In the genomic region with DNA sequence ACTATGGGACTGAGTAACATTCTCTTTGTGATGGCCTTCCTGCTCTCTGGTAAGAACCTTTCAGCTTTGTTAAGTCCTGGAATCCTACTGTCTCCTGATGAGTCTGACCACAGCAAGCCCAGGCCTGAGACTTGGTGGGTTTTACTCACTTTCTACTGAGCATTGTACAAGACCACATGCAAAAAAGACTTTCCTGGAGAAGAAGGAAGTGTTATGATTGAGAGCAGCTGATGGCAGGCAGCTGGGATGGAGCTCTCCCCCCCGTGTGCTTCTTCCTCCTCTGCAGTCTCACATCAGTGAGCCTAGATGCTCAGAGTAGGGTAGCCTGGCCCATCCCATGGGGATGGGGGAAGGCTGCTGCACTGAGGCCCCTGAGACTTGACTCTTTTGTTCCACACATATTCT, we compare ENCODE assay signal across 11 cellular contexts. TPM values are rescaled to one million over a fixed set of nuclear protein-coding genes. Genes with fewer than 3 reads are reported as not detected.
DNase-seq lines count a peak whose midpoint lies in the region; ATAC-seq and TF ChIP-seq lines count a peak whose summit lies in the region.
"Had no signal": no experiment of that assay in that cellular context is flagged by ENCODE, and none has a peak within 500 bp of the region (broad histone marks: within the 10 kb centered on the region; RNA-seq: fewer than 3 reads in every experiment).

No MANE protein-coding gene starts in this region.

- intact Hi-C loops in activated CD4-positive, alpha-beta T cell treated with anti-CD3 and anti-CD28 coated beads for 36 hours (cut with DNase I, micrococcal nuclease): loop anchor here (1.0 to 5.0 kb wide), 8 partner anchors 61 to 545 kb away; a partner anchor contains a TSS

- no peak overlapping the region for H3K4me3 ChIP-seq in neural progenitor cell
- H3K4me3 ChIP-seq: lung, upper lobe of left lung had no signal

- H3K4me2 ChIP-seq in neural progenitor cell: no peak overlapping the region

- H3K27ac Mint-ChIP-seq in activated CD4-positive, alpha-beta T cell treated with anti-CD3 and anti-CD28 coated beads for 36 hours: peak overlapping the region; percentile 79
- H3K27ac Mint-ChIP-seq in neural progenitor cell: peak overlapping the region; percentile 94

- TF ChIP-seq CTCF in neural progenitor cell (IDR thresholded peaks at IDR 0.05): no peak

- peaks cover 21% of the 10 kb centered on the region for H3K4me1 Mint-ChIP-seq in activated CD4-positive, alpha-beta T cell treated with anti-CD3 and anti-CD28 coated beads for 36 hours
- peaks cover 17% of the 10 kb centered on the region for H3K4me1 Mint-ChIP-seq in neural progenitor cell

- H3K9ac ChIP-seq in neural progenitor cell: no peak overlapping the region

- no peak overlapping the region for H3K27ac ChIP-seq in neural progenitor cell

- H3K9me3 ChIP-seq in neural progenitor cell (ENCODE audit: low read depth): no peaks in the 10 kb centered on the region
- H3K9me3 ChIP-seq: upper lobe of left lung had no signal

- H3K4me1 ChIP-seq in neural progenitor cell: no peaks in the 10 kb centered on the region
- H3K4me1 ChIP-seq: upper lobe of left lung had no signal

- no peaks in the 10 kb centered on the region for H3K27me3 ChIP-seq in neural progenitor cell
- H3K27me3 ChIP-seq: upper lobe of left lung had no signal

- no peaks in the 10 kb centered on the region for H3F3A ChIP-seq in neural progenitor cell (ENCODE audit: low read depth)

- H3K4me3 Mint-ChIP-seq in activated CD4-positive, alpha-beta T cell treated with anti-CD3 and anti-CD28 coated beads for 36 hours: no peak overlapping the region
- H3K4me3 Mint-ChIP-seq in neural progenitor cell: no peak overlapping the region

- DNase-seq in activated CD4-positive, alpha-beta T cell treated with anti-CD3 and anti-CD28 coated beads for 36 hours: no peak
- DNase-seq in activated CD4-positive, alpha-beta T cell treated with anti-CD3 and anti-CD28 coated beads, Interleukin-2, amount 50 U/mL, for 48 hours: no peak
- peak; percentile 70 for DNase-seq in MV-4-11 (lab: John Stamatoyannopoulos, UW)
- no peak for DNase-seq in neural progenitor cell (ENCODE audit: low spot score)
- no peak for DNase-seq in OCI-M2 (lab: John Stamatoyannopoulos, UW; ENCODE audit: unreplicated experiment)
- DNase-seq in NCI-H774 (lab: John Stamatoyannopoulos, UW): no peak
- DNase-seq in KG1 (lab: John Stamatoyannopoulos, UW): no peak
- DNase-seq: activated effector memory CD4-positive, alpha-beta T cell treated with anti-CD3 and anti-CD28 coated beads, Interleukin-2, amount 50 U/mL, for 16 hours had no signal

- H2AFZ ChIP-seq in neural progenitor cell (replicated peaks): peak overlapping the region; percentile 6

- ATAC-seq in activated CD4-positive, alpha-beta T cell treated with anti-CD3 and anti-CD28 coated beads for 36 hours: peak; percentile 21
- peak; percentile 56 for ATAC-seq in HG02642 (IDR thresholded peaks at IDR 0.05; ENCODE audit: poor library complexity, unreplicated experiment)

- H4K20me1 ChIP-seq in neural progenitor cell (ENCODE audit: low read depth): no peaks in the 10 kb centered on the region

- no peaks in the 10 kb centered on the region for H3K9me3 Mint-ChIP-seq in activated CD4-positive, alpha-beta T cell treated with anti-CD3 and anti-CD28 coated beads for 36 hours (ENCODE audit: low read depth)
- H3K9me3 Mint-ChIP-seq in neural progenitor cell: no peaks in the 10 kb centered on the region

- H3K36me3 Mint-ChIP-seq in activated CD4-positive, alpha-beta T cell treated with anti-CD3 and anti-CD28 coated beads for 36 hours (ENCODE audit: low read depth): no peaks in the 10 kb centered on the region
- H3K36me3 Mint-ChIP-seq in neural progenitor cell: no peaks in the 10 kb centered on the region

- no peaks in the 10 kb centered on the region for H3K79me2 ChIP-seq in neural progenitor cell (ENCODE audit: low read depth)

- CTCF ChIA-PET in activated CD4-positive, alpha-beta T cell treated with anti-CD3 and anti-CD28 coated beads for 36 hours (lab: Charles Lee): interaction anchor here (0.6 to 1.7 kb wide), 6 partner anchors 8 to 545 kb away, joined by 4 to 6 read pairs (median 4); no protein-coding TSS in a partner anchor

- H3K36me3 ChIP-seq in neural progenitor cell: no peaks in the 10 kb centered on the region
- H3K36me3 ChIP-seq: upper lobe of left lung had no signal

- POLR2A ChIA-PET in activated CD4-positive, alpha-beta T cell treated with anti-CD3 and anti-CD28 coated beads for 36 hours (lab: Charles Lee): no interaction called here

- no peaks in the 10 kb centered on the region for H3K27me3 Mint-ChIP-seq in activated CD4-positive, alpha-beta T cell treated with anti-CD3 and anti-CD28 coated beads for 36 hours
- no peaks in the 10 kb centered on the region for H3K27me3 Mint-ChIP-seq in neural progenitor cell (ENCODE audit: insufficient read depth, low read depth)

RNA-seq across cellular contexts. Expression of a gene that starts 36.4 kb away (rescaled TPM):
- under 1 TPM; 0.09 to 0.25 TPM for total RNA-seq in activated CD4-positive, alpha-beta T cell treated with anti-CD3 and anti-CD28 coated beads for 36 hours
- not detected in 2 replicates for total RNA-seq in neural progenitor cell (ENCODE audit: low replicate concordance)
